ENCODE assay signal across 16 cellular contexts in genomic region chr4:156255608-156256007, GRCh38.
DNase-seq lines count a peak whose midpoint lies in the region; ATAC-seq and FAIRE-seq lines count a peak whose summit lies in the region.
"Had no signal": no experiment of that assay in that cellular context is flagged by ENCODE, and none has a peak within 500 bp of the region (broad histone marks: within the 10 kb centered on the region; RNA-seq: fewer than 3 reads in every experiment).

No MANE protein-coding gene starts in this region.

- no peak overlapping the region for H3K4me3 ChIP-seq in mesenchymal stem cell (ENCODE audit: insufficient read depth in 1 of 2, low read depth in 1 of 2, low read length in 2 of 2)
- H3K4me3 ChIP-seq: neural progenitor cell had no signal

- H3K36me3 Mint-ChIP-seq in naive thymus-derived CD8-positive, alpha-beta T cell = no peaks in the 10 kb centered on the region
- H3K36me3 Mint-ChIP-seq: CD14-positive monocyte, mesothelial cell of epicardium, neural progenitor cell had no signal

- no peaks in the 10 kb centered on the region for H3K9me3 ChIP-seq in mesenchymal stem cell (ENCODE audit: control insufficient read depth, low read length)

- no peak overlapping the region for H3K4me2 ChIP-seq in mesenchymal stem cell (ENCODE audit: low read length, poor library complexity, severe bottlenecking)
- H3K4me2 ChIP-seq: neural progenitor cell had no signal

- no CpG with 5 or more reads among the region's 4 CpGs for WGBS in mesenchymal stem cell

- no peaks in the 10 kb centered on the region for H3K4me1 ChIP-seq in mesenchymal stem cell (ENCODE audit: control insufficient read depth, insufficient read depth, low read depth, low read length)
- H3K4me1 ChIP-seq: neural progenitor cell had no signal

- H3K27ac ChIP-seq in mesenchymal stem cell (ENCODE audit: low read length, poor library complexity, severe bottlenecking) = no peak overlapping the region
- H3K27ac ChIP-seq: neural progenitor cell had no signal

- no peak overlapping the region for H4K91ac ChIP-seq in mesenchymal stem cell (ENCODE audit: low read length)

- no peak overlapping the region for H3K27ac Mint-ChIP-seq in naive thymus-derived CD8-positive, alpha-beta T cell
- H3K27ac Mint-ChIP-seq: CD14-positive monocyte, HFFc6, mesothelial cell of epicardium, neural progenitor cell had no signal

- peak; percentile 41 for FAIRE-seq in TTC549 (lab: Jason Lieb, UNC)

- H3K27me3 ChIP-seq in mesenchymal stem cell (ENCODE audit: control insufficient read depth in 1 of 2, insufficient read depth in 1 of 2, low read length in 2 of 2) = no peaks in the 10 kb centered on the region
- H3K27me3 ChIP-seq: neural progenitor cell had no signal

- H3K9me3 Mint-ChIP-seq in naive thymus-derived CD8-positive, alpha-beta T cell = peaks cover 0 to 7% (median 2%) of the 10 kb centered on the region in 9 donors
- H3K9me3 Mint-ChIP-seq: HFFc6, neural progenitor cell had no signal

- DNase-seq in DMS53 treated with DMSO at 0.1 percent for 48 hours (lab: John Stamatoyannopoulos, UW; ENCODE audit: unreplicated experiment) (peak; percentile 20), NCI-H1417 treated with DMSO at 0.1 percent for 48 hours (lab: John Stamatoyannopoulos, UW) (peak; percentile 59), mesenchymal stem cell (peak; percentile 26), KBM-7 (no peak), medulla oblongata (ENCODE audit: extremely low spot score) (no peak), NOMO-1 treated with DMSO at 0.1 percent for 48 hours (lab: John Stamatoyannopoulos, UW; ENCODE audit: unreplicated experiment) (no peak)
- no peak for DNase-seq in naive thymus-derived CD8-positive, alpha-beta T cell
- DNase-seq: activated CD4-positive, CD25-positive, alpha-beta regulatory T cell treated with anti-CD3 and anti-CD28 coated beads, Interleukin-2, amount 50 U/mL, for 72 hours; DND-41; foreskin fibroblast; HFFc6; kidney had no signal

- ATAC-seq in naive thymus-derived CD8-positive, alpha-beta T cell = no peak

- in situ Hi-C loops in KBM-7 (cut with MboI; ENCODE audit: low pct_unique_long_range_greater_than_20kb, low sequenced_read_pairs) = no loop called here

- H3K18ac ChIP-seq in mesenchymal stem cell (ENCODE audit: low read depth in 1 of 2, low read length in 2 of 2) = no peak overlapping the region

- no peak overlapping the region for H2BK5ac ChIP-seq in mesenchymal stem cell (ENCODE audit: low read depth, low read length, poor library complexity, severe bottlenecking)

- H3K4ac ChIP-seq in mesenchymal stem cell (ENCODE audit: low read depth in 1 of 2, low read length in 2 of 2) = no peak overlapping the region

- H2BK12ac ChIP-seq in mesenchymal stem cell (ENCODE audit: low read length in 2 of 2) = no peak overlapping the region

- H3K14ac ChIP-seq in mesenchymal stem cell (ENCODE audit: low read length in 2 of 2) = no peak overlapping the region

- H2AK5ac ChIP-seq in mesenchymal stem cell (ENCODE audit: low read length, severe bottlenecking) = no peak overlapping the region

- no peak overlapping the region for H4K8ac ChIP-seq in mesenchymal stem cell (ENCODE audit: low read length)

- no peak overlapping the region for H3K23ac ChIP-seq in mesenchymal stem cell (ENCODE audit: low read length in 2 of 2)

- POLR2A ChIA-PET in naive thymus-derived CD8-positive, alpha-beta T cell (lab: Charles Lee) = no interaction called here

- no peaks in the 10 kb centered on the region for H3K79me1 ChIP-seq in mesenchymal stem cell (replicated peaks; ENCODE audit: low read length, poor library complexity, severe bottlenecking)

- no peaks in the 10 kb centered on the region for H3K27me3 Mint-ChIP-seq in naive thymus-derived CD8-positive, alpha-beta T cell

- H2BK15ac ChIP-seq in mesenchymal stem cell (ENCODE audit: low read depth, poor library complexity, severe bottlenecking) = no peak overlapping the region

- no peak overlapping the region for H2AFZ ChIP-seq in mesenchymal stem cell (ENCODE audit: low read depth, low read length)
- H2AFZ ChIP-seq: neural progenitor cell had no signal

- no peak overlapping the region for H3K4me3 Mint-ChIP-seq in naive thymus-derived CD8-positive, alpha-beta T cell
- H3K4me3 Mint-ChIP-seq: CD14-positive monocyte, HFFc6, mesothelial cell of epicardium, neural progenitor cell had no signal

- no peaks in the 10 kb centered on the region for H3K4me1 Mint-ChIP-seq in naive thymus-derived CD8-positive, alpha-beta T cell
- H3K4me1 Mint-ChIP-seq: CD14-positive monocyte had no signal

- H2BK120ac ChIP-seq in mesenchymal stem cell (ENCODE audit: low read depth, low read length) = no peak overlapping the region

- H3K36me3 ChIP-seq in mesenchymal stem cell (ENCODE audit: control insufficient read depth in 1 of 2, insufficient read depth in 2 of 2, low read depth in 1 of 2, low read length in 2 of 2) = no peaks in the 10 kb centered on the region
- H3K36me3 ChIP-seq: neural progenitor cell had no signal

- H3K9ac ChIP-seq in mesenchymal stem cell (ENCODE audit: low read length) = no peak overlapping the region
- H3K9ac ChIP-seq: neural progenitor cell had no signal

Comparison
In these comparisons a context has a peak if more than half of its experiments do, and no peak if none do; other contexts are left out.
1. DNase-seq: peak in DMS53 treated with DMSO at 0.1 percent for 48 hours (single experiment), NCI-H1417 treated with DMSO at 0.1 percent for 48 hours (single experiment) and mesenchymal stem cell (single experiment); none in KBM-7 (single experiment), naive thymus-derived CD8-positive, alpha-beta T cell (0 of 10), medulla oblongata (single experiment) and NOMO-1 treated with DMSO at 0.1 percent for 48 hours (single experiment).